ENCODE assay signal across 9 cellular contexts in genomic region chr1:40143891-40144575, GRCh38. TPM values are rescaled to one million over a fixed set of nuclear protein-coding genes. Genes with fewer than 3 reads are reported as not detected.
A peak's percentile ranks its signal among the peaks of the same experiment; 100 is the strongest.
DNase-seq lines count a peak whose midpoint lies in the region; ATAC-seq and TF ChIP-seq lines count a peak whose summit lies in the region.
"Had no signal": no experiment of that assay in that cellular context is flagged by ENCODE, and none has a peak within 500 bp of the region (broad histone marks: within the 10 kb centered on the region; RNA-seq: fewer than 3 reads in every experiment).

No MANE protein-coding gene starts in this region.

- no peak overlapping the region for H3K27ac ChIP-seq in smooth muscle cell (ENCODE audit: low read depth)
- H3K27ac ChIP-seq: epithelial cell of prostate had no signal

- no peak overlapping the region for H3K4me2 ChIP-seq in smooth muscle cell

- WGBS in smooth muscle cell (ENCODE audit: low lambda C conversion rate), result 20% methylated on average over 7 of the region's 7 CpGs

- no peak overlapping the region for H3K9ac ChIP-seq in smooth muscle cell (ENCODE audit: low read depth)

- H3K9me3 ChIP-seq in T-helper 17 cell (ENCODE audit: control insufficient read depth, low read length, poor library complexity, severe bottlenecking) (no peaks in the 10 kb centered on the region), smooth muscle cell (replicated peaks; ENCODE audit: low read depth) (no peaks in the 10 kb centered on the region)

- H3K4me1 Mint-ChIP-seq in T-helper 17 cell, result peaks cover 11% of the 10 kb centered on the region

- H3K27ac Mint-ChIP-seq in T-helper 17 cell, result no peak overlapping the region

- H3K4me3 Mint-ChIP-seq in T-helper 17 cell, result no peak overlapping the region

- peaks cover 6% of the 10 kb centered on the region for H3K36me3 Mint-ChIP-seq in T-helper 17 cell (ENCODE audit: low read depth)

- H2AFZ ChIP-seq in smooth muscle cell (ENCODE audit: low read depth), result no peak overlapping the region

- H3K4me1 ChIP-seq in smooth muscle cell (ENCODE audit: low read depth), result no peaks in the 10 kb centered on the region

- peaks cover 44% of the 10 kb centered on the region for H3K27me3 ChIP-seq in smooth muscle cell (ENCODE audit: low read depth)

- TF ChIP-seq CTCF in GM12872 (IDR thresholded peaks at IDR 0.05; ENCODE audit: insufficient read depth, low read depth, low read length) (peak; percentile 78), smooth muscle cell (IDR thresholded peaks at IDR 0.05; ENCODE audit: borderline replicate concordance, insufficient read depth, poor library complexity, severe bottlenecking) (peak; percentile 73)

- H3K79me2 ChIP-seq in smooth muscle cell (ENCODE audit: low read depth), result no peaks in the 10 kb centered on the region

- DNase-seq in NCI-H146 treated with DMSO at 0.1 percent for 48 hours (lab: John Stamatoyannopoulos, UW; ENCODE audit: unreplicated experiment) (peak; percentile 12), T-helper 17 cell (peak in 2 of 3 donors; percentile 23 to 45), amniotic epithelial cell (ENCODE audit: low read depth) (peak; percentile 62), hippocampal formation (lab: John Stamatoyannopoulos, UW) (peak; percentile 24 to 28), smooth muscle cell (lab: John Stamatoyannopoulos, UW; ENCODE audit: unreplicated experiment) (no peak)

- no peaks in the 10 kb centered on the region for H3F3A ChIP-seq in smooth muscle cell (ENCODE audit: low read depth)

- no peaks in the 10 kb centered on the region for H3K36me3 ChIP-seq in smooth muscle cell (ENCODE audit: low read depth)

- H3K4me3 ChIP-seq in smooth muscle cell, result no peak overlapping the region

- H3K27me3 Mint-ChIP-seq in T-helper 17 cell, result peaks cover 59% of the 10 kb centered on the region

- ATAC-seq in T-helper 17 cell (peak; percentile 83), GM21619 (IDR thresholded peaks at IDR 0.05; ENCODE audit: unreplicated experiment) (no peak), HG02571 (IDR thresholded peaks at IDR 0.05; ENCODE audit: unreplicated experiment) (no peak)

- H4K20me1 ChIP-seq in smooth muscle cell (ENCODE audit: low read depth), result no peaks in the 10 kb centered on the region

RNA-seq across cellular contexts. Expression of gene RLF, which starts 17.2 kb away (rescaled TPM):
- total RNA-seq in T-helper 17 cell, result 10 to 100 TPM; 24.7 to 30.7 TPM
- 35.2 and 39.6 TPM in 2 replicates for total RNA-seq in smooth muscle cell
- polyA plus RNA-seq in smooth muscle cell, result 7.3 and 8.2 TPM in 2 replicates

RNA-seq across cellular contexts. Expression of gene PPT1, which starts 47.0 kb away (rescaled TPM):
- total RNA-seq in T-helper 17 cell (10 to 100 TPM; 39.7 to 41.3 TPM), smooth muscle cell (66.3 and 85.6 TPM in 2 replicates)
- 72.4 and 72.5 TPM in 2 replicates for polyA plus RNA-seq in smooth muscle cell
